19 cellular contexts compared by ENCODE assay signal in the genomic region with DNA sequence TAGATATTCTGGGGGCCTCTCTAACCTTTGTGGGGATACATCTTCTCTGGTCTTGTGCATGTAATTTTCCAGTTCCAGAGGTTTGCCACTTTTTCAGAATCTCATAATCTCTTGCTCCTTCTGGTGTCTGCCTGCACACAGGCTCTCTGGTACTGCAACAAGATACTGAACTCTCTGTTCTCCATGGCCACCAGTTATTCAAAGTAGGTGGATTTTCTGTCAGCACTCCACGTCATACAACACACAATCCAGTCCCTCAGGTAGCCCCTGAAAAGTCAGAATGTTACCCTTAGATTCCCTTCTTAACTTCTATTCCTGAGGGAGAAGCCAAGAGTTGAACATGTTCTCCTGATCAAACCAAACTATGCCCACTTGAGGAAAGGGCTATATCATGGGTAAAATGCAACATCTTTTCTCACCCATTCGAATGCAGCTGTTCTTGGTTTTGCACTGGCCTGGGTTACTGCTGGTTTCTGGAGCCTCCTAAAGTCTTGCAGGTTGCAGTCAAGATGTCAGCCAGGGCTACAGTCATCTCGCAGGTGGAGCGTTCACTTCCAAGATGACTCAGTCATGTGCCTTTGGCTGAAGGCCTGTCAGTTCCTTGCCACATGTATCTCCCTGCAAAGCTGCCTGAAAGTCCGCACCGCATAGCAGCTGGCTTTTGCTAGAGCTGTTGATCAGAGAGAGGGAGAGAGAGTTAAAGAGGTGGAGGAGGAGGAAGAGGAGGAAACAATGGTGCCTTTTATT. TPM values are rescaled to one million over a fixed set of nuclear protein-coding genes. Genes with fewer than 3 reads are reported as not detected.
DNase-seq lines count a peak whose midpoint lies in the region; ATAC-seq and TF ChIP-seq lines count a peak whose summit lies in the region.
"Had no signal": no experiment of that assay in that cellular context is flagged by ENCODE, and none has a peak within 500 bp of the region (broad histone marks: within the 10 kb centered on the region; RNA-seq: fewer than 3 reads in every experiment).

No MANE protein-coding gene starts in this region.

- ATAC-seq in GM18511 (IDR thresholded peaks at IDR 0.05; ENCODE audit: unreplicated experiment), result peak; percentile 93
- peak; percentile 72 for ATAC-seq in GM21515 (IDR thresholded peaks at IDR 0.05; ENCODE audit: unreplicated experiment)
- peak; percentile 69 for ATAC-seq in HG03095 (IDR thresholded peaks at IDR 0.05; ENCODE audit: unreplicated experiment)
- ATAC-seq: HCT116, T-helper 17 cell had no signal

- H2AFZ ChIP-seq in OCI-LY3 (ENCODE audit: low read depth, low read length), result no peak overlapping the region

- H3K27me3 ChIP-seq in OCI-LY3 (ENCODE audit: low read depth, low read length), result no peaks in the 10 kb centered on the region
- no peaks in the 10 kb centered on the region for H3K27me3 ChIP-seq in H7 (ENCODE audit: control insufficient read depth, insufficient read depth, low read length)
- H3K27me3 ChIP-seq: BLaER1 had no signal

- no peaks in the 10 kb centered on the region for H4K20me1 ChIP-seq in OCI-LY3 (ENCODE audit: insufficient read depth, low read length)
- H4K20me1 ChIP-seq: BLaER1 had no signal

- H3K4me1 ChIP-seq in OCI-LY3 (ENCODE audit: low read length), result peaks cover 17% of the 10 kb centered on the region
- H3K4me1 ChIP-seq: BLaER1 had no signal

- DNase-seq in H7, result no peak
- no peak for DNase-seq in GM19238 (ENCODE audit: insufficient read length, low spot score)
- DNase-seq in NCI-H187 treated with DMSO at 0.1 percent for 48 hours (lab: John Stamatoyannopoulos, UW), result no peak
- DNase-seq in stimulated activated CD4-positive, alpha-beta T cell treated with anti-CD3 and anti-CD28 coated beads, Interleukin-4, amount 100 ng/mL, for 4 hours, result no peak
- DNase-seq: CD8-positive, alpha-beta memory T cell; GDM1; KG1; NCI-H1436; NCI-H2029 treated with DMSO at 0.1 percent for 48 hours; NCI-H2171 treated with DMSO at 0.1 percent for 48 hours; NCI-H446 treated with DMSO at 0.1 percent for 48 hours; T-helper 17 cell had no signal

- H3K36me3 ChIP-seq in OCI-LY3 (replicated peaks; ENCODE audit: low read depth, low read length), result no peaks in the 10 kb centered on the region
- H3K36me3 ChIP-seq in H7 (replicated peaks; ENCODE audit: control insufficient read depth, insufficient read depth, low read length), result no peaks in the 10 kb centered on the region
- H3K36me3 ChIP-seq: BLaER1 had no signal

- H3K79me2 ChIP-seq in OCI-LY3 (ENCODE audit: low read length), result no peaks in the 10 kb centered on the region

- H3K4me2 ChIP-seq in OCI-LY3 (ENCODE audit: low read length), result peak overlapping the region; percentile 48
- H3K4me2 ChIP-seq: BLaER1 had no signal

- no peaks in the 10 kb centered on the region for H3K9me3 ChIP-seq in OCI-LY3 (ENCODE audit: insufficient read depth, low read length)
- H3K9me3 ChIP-seq: BLaER1 had no signal

- H3K4me3 ChIP-seq in OCI-LY3 (ENCODE audit: low read length) (0 out of 2 replicates have a peak overlapping the region, but pooled peaks have one; percentile 1), H7 (ENCODE audit: insufficient read depth, low read depth, low read length) (no peak overlapping the region)
- H3K4me3 ChIP-seq: BLaER1 had no signal

- no peak overlapping the region for H3K9ac ChIP-seq in OCI-LY3 (ENCODE audit: low read length)
- H3K9ac ChIP-seq: BLaER1 had no signal

- no peak for TF ChIP-seq CTCF in OCI-LY3 (IDR thresholded peaks at IDR 0.05; ENCODE audit: low read depth, low read length)

- peak overlapping the region; percentile 23 for H3K27ac ChIP-seq in OCI-LY3 (ENCODE audit: low read length)
- H3K27ac ChIP-seq: BLaER1, RWPE1 had no signal

RNA-seq across cellular contexts. Expression of gene TUBA3C, which starts 57.7 kb away (rescaled TPM):
- not detected in 2 replicates for total RNA-seq in H7 (2014; rRNA removed; shearing (Covaris generic))
- total RNA-seq: CD8-positive, alpha-beta memory T cell; T-helper 17 cell had no signal
